ENCODE assay signal across 12 cellular contexts in genomic region chr17:69761767-69762321, GRCh38.
DNase-seq lines count a peak whose midpoint lies in the region; ATAC-seq and TF ChIP-seq lines count a peak whose summit lies in the region.
"Had no signal": no experiment of that assay in that cellular context is flagged by ENCODE, and none has a peak within 500 bp of the region (broad histone marks: within the 10 kb centered on the region; RNA-seq: fewer than 3 reads in every experiment).

No MANE protein-coding gene starts in this region.

- no peak for TF ChIP-seq CTCF in HFF-Myc (IDR thresholded peaks at IDR 0.05; ENCODE audit: low read depth, low read length, missing control alignments)
- no peak for TF ChIP-seq CTCF in astrocyte of the spinal cord (IDR thresholded peaks at IDR 0.05; ENCODE audit: low read depth, low read length)

- in situ Hi-C loops in astrocyte of the spinal cord (cut with HindIII; ENCODE audit: low sequenced_read_pairs) = no loop called here

- no peak for ATAC-seq in HG02885 (IDR thresholded peaks at IDR 0.05; ENCODE audit: poor library complexity, unreplicated experiment)
- ATAC-seq: T-cell had no signal

- H3K4me3 ChIP-seq in HFF-Myc (replicated peaks; ENCODE audit: low read depth, low read length) = no peak overlapping the region
- H3K4me3 ChIP-seq in astrocyte of the spinal cord (ENCODE audit: low read depth, low read length) = no peak overlapping the region

- DNase-seq in A172 (ENCODE audit: low spot score) (peak; percentile 37), HFF-Myc (ENCODE audit: extremely low read depth, low read depth) (peak; percentile 92), astrocyte of the spinal cord (ENCODE audit: low read depth, low spot score) (peak; percentile 85), iPS-NIHi11 (ENCODE audit: low spot score) (peak; percentile 7), NCI-H526 treated with DMSO at 0.1 percent for 48 hours (lab: John Stamatoyannopoulos, UW) (no peak), NCI-H146 treated with DMSO at 0.1 percent for 48 hours (lab: John Stamatoyannopoulos, UW; ENCODE audit: unreplicated experiment) (no peak), Kasumi-1 (lab: John Stamatoyannopoulos, UW) (no peak)
- DNase-seq: AML-193, hypothalamus, NCI-H1105, T-cell had no signal

Comparison
In these comparisons a context has a peak if more than half of its experiments do, and no peak if none do; other contexts are left out.
1. DNase-seq: peak in A172 (single experiment), HFF-Myc (single experiment), astrocyte of the spinal cord (single experiment) and iPS-NIHi11 (single experiment); none in NCI-H526 treated with DMSO at 0.1 percent for 48 hours (single experiment), NCI-H146 treated with DMSO at 0.1 percent for 48 hours (single experiment) and Kasumi-1 (0 of 2).